7 cellular contexts compared by ENCODE assay signal in the genomic region with DNA sequence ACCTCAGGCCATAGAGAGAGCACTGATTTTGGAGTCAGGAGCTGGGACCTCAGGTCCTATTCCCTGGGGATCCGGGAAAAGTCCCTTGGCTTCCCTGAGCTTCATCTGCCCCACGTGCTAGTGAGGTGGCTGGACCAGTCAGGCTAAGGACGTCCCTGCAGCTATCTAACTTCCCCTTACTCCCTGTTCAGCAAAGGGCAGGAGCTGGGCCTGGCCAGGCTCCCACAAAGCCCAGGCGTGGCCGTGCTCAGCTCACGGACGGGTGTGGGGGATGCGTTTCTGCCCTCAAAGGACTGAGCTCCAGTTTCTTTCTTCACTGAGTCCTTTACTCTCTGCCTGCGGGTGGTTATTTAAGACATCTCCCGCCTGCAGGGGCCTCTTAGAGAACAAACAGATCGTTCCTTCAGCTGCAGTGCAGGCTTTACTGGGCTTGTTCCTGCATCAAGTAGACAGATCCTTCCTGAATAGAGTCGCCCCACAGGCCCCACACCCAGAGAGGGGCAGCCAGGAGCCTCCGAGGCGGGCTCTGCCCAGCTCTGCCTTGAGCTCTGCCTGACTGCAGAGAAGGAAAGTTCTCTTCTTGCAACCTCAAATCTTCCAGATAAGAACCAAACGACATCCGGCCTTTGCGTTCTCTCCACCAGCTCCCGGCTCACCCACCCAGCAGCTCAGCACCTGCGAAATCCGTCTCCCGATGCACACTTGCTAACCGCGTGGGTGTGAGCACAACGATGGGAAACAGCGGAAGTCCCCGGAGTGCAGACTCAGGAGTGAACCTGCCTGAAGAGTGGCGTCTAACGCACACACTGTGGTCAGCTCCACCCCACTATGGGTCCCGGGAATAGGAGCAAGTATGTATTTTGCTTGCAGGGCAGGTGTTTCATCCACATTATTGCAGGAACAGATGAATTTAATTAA.
DNase-seq lines count a peak whose midpoint lies in the region; ATAC-seq, FAIRE-seq and TF ChIP-seq lines count a peak whose summit lies in the region.
"Not testable (repeated sequence)": the region's sequence is repeated elsewhere in the genome, so short reads cannot be mapped to it uniquely, and the experiment has no call there.

No MANE protein-coding gene starts in this region.

- H3K4me3 ChIP-seq in GM12878, heart right ventricle: not testable (repeated sequence)

- FAIRE-seq in GM12891 (lab: Jason Lieb, UNC): peak; percentile 86
- FAIRE-seq in GM12878 (lab: Jason Lieb, UNC): peak; percentile 73

- not testable (repeated sequence) for H3K4me2 ChIP-seq in GM12878 (ENCODE audit: control insufficient read depth, insufficient read depth)

- not testable (repeated sequence) for H2AFZ ChIP-seq in GM12878 (ENCODE audit: control insufficient read depth, low read depth, low read length)

- H3K4me1 ChIP-seq in GM12878 (ENCODE audit: control insufficient read depth, insufficient read depth, low read length): peaks cover 38% of the 10 kb centered on the region
- peaks cover 0 to 17% (median 0%) of the 10 kb centered on the region in 9 donors for H3K4me1 ChIP-seq in heart right ventricle

- not testable (repeated sequence) for DNase-seq in GM12891 (ENCODE audit: insufficient read length, low spot score); activated CD4-positive, alpha-beta T cell treated with anti-CD3 and anti-CD28 coated beads for 36 hours; GM12878 (ENCODE audit: low read depth, low spot score); heart right ventricle; naive thymus-derived CD8-positive, alpha-beta T cell; stimulated activated naive B cell treated with anti-CD40 and anti-IgM and Interleukin-4, amounts not matched to agents 10 μg/mL and 1 μg/mL and 100 μg/mL, for 72 hours
- peak; percentile 1 for DNase-seq in OCI-M1 (lab: John Stamatoyannopoulos, UW)

- H3K27me3 Mint-ChIP-seq in activated CD4-positive, alpha-beta T cell treated with anti-CD3 and anti-CD28 coated beads for 36 hours; stimulated activated naive B cell treated with anti-CD40 and anti-IgM and Interleukin-4, amounts not matched to agents 10 μg/mL and 1 μg/mL and 100 μg/mL, for 72 hours: not testable (repeated sequence)
- peaks cover 3 to 13% (median 10%) of the 10 kb centered on the region in 5 donors for H3K27me3 Mint-ChIP-seq in naive thymus-derived CD8-positive, alpha-beta T cell

- TF ChIP-seq POLR2A in GM12891 (IDR thresholded peaks at IDR 0.05; ENCODE audit: low read depth, low read length); GM12878 (IDR thresholded peaks at IDR 0.05; ENCODE audit: low read depth, low read length): not testable (repeated sequence)

- H4K20me1 ChIP-seq in GM12878 (ENCODE audit: control insufficient read depth, insufficient read depth): not testable (repeated sequence)

- intact Hi-C loops in activated CD4-positive, alpha-beta T cell treated with anti-CD3 and anti-CD28 coated beads for 36 hours (cut with DNase I, micrococcal nuclease); heart right ventricle (cut with DNase I): not testable (repeated sequence)
- intact Hi-C loops in GM12878 (cut with micrococcal nuclease; ENCODE audit: unreplicated experiment): loop anchor here (10.0 kb wide), 1 partner anchor 117 kb away; no protein-coding TSS in a partner anchor

- in situ Hi-C loops in GM12878 (cut with MboI): not testable (repeated sequence)

- not testable (repeated sequence) for H3K9me3 Mint-ChIP-seq in activated CD4-positive, alpha-beta T cell treated with anti-CD3 and anti-CD28 coated beads for 36 hours (ENCODE audit: low read depth); naive thymus-derived CD8-positive, alpha-beta T cell
- H3K9me3 Mint-ChIP-seq in stimulated activated naive B cell treated with anti-CD40 and anti-IgM and Interleukin-4, amounts not matched to agents 10 μg/mL and 1 μg/mL and 100 μg/mL, for 72 hours: peaks cover 4 to 12% of the 10 kb centered on the region in 2 donors

- H3K4me1 Mint-ChIP-seq in activated CD4-positive, alpha-beta T cell treated with anti-CD3 and anti-CD28 coated beads for 36 hours: not testable (repeated sequence)
- H3K4me1 Mint-ChIP-seq in naive thymus-derived CD8-positive, alpha-beta T cell: peaks cover 8 to 22% (median 16%) of the 10 kb centered on the region in 4 donors
- peaks cover 21 to 35% of the 10 kb centered on the region in 2 donors for H3K4me1 Mint-ChIP-seq in stimulated activated naive B cell treated with anti-CD40 and anti-IgM and Interleukin-4, amounts not matched to agents 10 μg/mL and 1 μg/mL and 100 μg/mL, for 72 hours

- 65% methylated on average over 15 of the region's 29 CpGs for WGBS in GM12878 (ENCODE audit: insufficient coverage, insufficient replicate concordance, low lambda C conversion rate, missing lambda C conversion rate)
- 34 to 52% methylated on average over 14 to 16 of the region's 29 CpGs for WGBS in heart right ventricle, 2 donors

- ATAC-seq in activated CD4-positive, alpha-beta T cell treated with anti-CD3 and anti-CD28 coated beads for 36 hours: peak; percentile 61
- not testable (repeated sequence) for ATAC-seq in GM12878
- ATAC-seq in heart right ventricle: peak; percentile 25 to 67 (median 51)
- peak in 1 of 2 donors; percentile 38 for ATAC-seq in naive thymus-derived CD8-positive, alpha-beta T cell
- peak; percentile 26 to 52 for ATAC-seq in stimulated activated naive B cell treated with anti-CD40 and anti-IgM and Interleukin-4, amounts not matched to agents 10 μg/mL and 1 μg/mL and 100 μg/mL, for 72 hours (replicated peaks)

- POLR2A ChIA-PET in activated CD4-positive, alpha-beta T cell treated with anti-CD3 and anti-CD28 coated beads for 36 hours (lab: Charles Lee); GM12878 (lab: Charles Lee); naive thymus-derived CD8-positive, alpha-beta T cell (lab: Charles Lee): not testable (repeated sequence)

- not testable (repeated sequence) for H3K9me3 ChIP-seq in GM12878 (replicated peaks; ENCODE audit: control insufficient read depth, insufficient read depth, low read length); heart right ventricle

- H3K4me3 Mint-ChIP-seq in activated CD4-positive, alpha-beta T cell treated with anti-CD3 and anti-CD28 coated beads for 36 hours; stimulated activated naive B cell treated with anti-CD40 and anti-IgM and Interleukin-4, amounts not matched to agents 10 μg/mL and 1 μg/mL and 100 μg/mL, for 72 hours: not testable (repeated sequence)
- H3K4me3 Mint-ChIP-seq in naive thymus-derived CD8-positive, alpha-beta T cell: peak overlapping the region in 7 of 10 donors; percentile 42 to 73 (median 52)

- not testable (repeated sequence) for H3K36me3 ChIP-seq in GM12878 (ENCODE audit: control insufficient read depth in 2 of 2, insufficient read depth in 2 of 2, low read length in 1 of 2); heart right ventricle

- SMC1A ChIA-PET in GM12878 (lab: Charles Lee; ENCODE audit: uncharacterized antibody, unreplicated experiment): interaction anchor here (1.2 to 1.8 kb wide), 2 partner anchors 9 to 29 kb away, joined by 3 to 5 read pairs; no protein-coding TSS in a partner anchor

- not testable (repeated sequence) for H3K79me2 ChIP-seq in GM12878 (ENCODE audit: control insufficient read depth, insufficient read depth, low read length)

- TF ChIP-seq EP300 in GM12878 (IDR thresholded peaks at IDR 0.05; ENCODE audit: borderline replicate concordance in 1 of 2, control insufficient read depth in 1 of 2, low read depth in 2 of 2, low read length in 2 of 2): not testable (repeated sequence)

- not testable (repeated sequence) for H3K36me3 Mint-ChIP-seq in activated CD4-positive, alpha-beta T cell treated with anti-CD3 and anti-CD28 coated beads for 36 hours (ENCODE audit: low read depth); naive thymus-derived CD8-positive, alpha-beta T cell
- peaks cover 5 to 35% of the 10 kb centered on the region in 2 donors for H3K36me3 Mint-ChIP-seq in stimulated activated naive B cell treated with anti-CD40 and anti-IgM and Interleukin-4, amounts not matched to agents 10 μg/mL and 1 μg/mL and 100 μg/mL, for 72 hours

- not testable (repeated sequence) for H3K9ac ChIP-seq in GM12878 (ENCODE audit: control insufficient read depth, insufficient read depth, low read length)

- not testable (repeated sequence) for BruUV-seq in GM12878 (replicated peaks; lab: Mats Ljungman, UMichigan)

- RAD21 ChIA-PET in GM12878 (lab: Charles Lee; ENCODE audit: unreplicated experiment): not testable (repeated sequence)

- CTCF ChIA-PET in activated CD4-positive, alpha-beta T cell treated with anti-CD3 and anti-CD28 coated beads for 36 hours (lab: Charles Lee): not testable (repeated sequence)
- CTCF ChIA-PET in GM12878 (lab: Yijun Ruan, JAX): interaction anchor here (0.7 kb wide), 1 partner anchor 641 kb away, joined by 5 read pairs; no protein-coding TSS in a partner anchor

- TF ChIP-seq CTCF in GM12878 (IDR thresholded peaks at IDR 0.05 in 2 of 3, conservative IDR thresholded peaks at IDR 0.05 in 1 of 3; ENCODE audit: control insufficient read depth in 2 of 3, extremely low read depth in 1 of 3, insufficient read depth in 1 of 3, low read depth in 3 of 3, low read length in 3 of 3); heart right ventricle (IDR thresholded peaks at IDR 0.05): not testable (repeated sequence)

- not testable (repeated sequence) for H3K27ac ChIP-seq in GM12878 (ENCODE audit: control insufficient read depth, insufficient read depth); heart right ventricle

- H3K27ac Mint-ChIP-seq in activated CD4-positive, alpha-beta T cell treated with anti-CD3 and anti-CD28 coated beads for 36 hours; naive thymus-derived CD8-positive, alpha-beta T cell; stimulated activated naive B cell treated with anti-CD40 and anti-IgM and Interleukin-4, amounts not matched to agents 10 μg/mL and 1 μg/mL and 100 μg/mL, for 72 hours: not testable (repeated sequence)

- not testable (repeated sequence) for H3K27me3 ChIP-seq in GM12878 (replicated peaks in 1 of 2; ENCODE audit: control insufficient read depth in 2 of 2, insufficient read depth in 2 of 2, low read length in 1 of 2); heart right ventricle

- TF ChIP-seq RAD21 in GM12878 (IDR thresholded peaks at IDR 0.05; ENCODE audit: insufficient read depth, low read depth, low read length): not testable (repeated sequence)
